In genomic region chr5:88688242-88688959, GRCh38 we compare ENCODE assay signal across 16 cellular contexts.
"Had no signal": no experiment of that assay in that cellular context is flagged by ENCODE, and none has a peak within 500 bp of the region (broad histone marks: within the 10 kb centered on the region; RNA-seq: fewer than 3 reads in every experiment).

No MANE protein-coding gene starts in this region.

- ATAC-seq: activated CD8-positive, alpha-beta T cell treated with anti-CD3 and anti-CD28 coated beads for 36 hours; body of pancreas; left lung had no signal

- H3K4me3 Mint-ChIP-seq: activated CD8-positive, alpha-beta T cell treated with anti-CD3 and anti-CD28 coated beads for 36 hours; activated naive CD4-positive, alpha-beta T cell treated with anti-CD3 and anti-CD28 coated beads for 36 hours; activated T-helper 1 cell treated with anti-CD3 and anti-CD28 coated beads, Interleukin-12 subunit alpha, Interleukin-12 subunit beta, Interleukin-2, Interleukin-4 antibody, amounts not matched to agents 30 ng/mL and 10 ng/mL and 1 ng/mL, durations not matched to agents 14 hours and 24 hours and 36 hours; endodermal cell had no signal

- DNase-seq: activated CD4-positive, alpha-beta T cell treated with anti-CD3 and anti-CD28 coated beads for 1 hour; activated CD8-positive, alpha-beta memory T cell treated with anti-CD3 and anti-CD28 coated beads, Interleukin-2, amount 50 U/mL, for 4 hours; activated CD8-positive, alpha-beta T cell treated with anti-CD3 and anti-CD28 coated beads for 36 hours; activated naive CD4-positive, alpha-beta T cell treated with anti-CD3 and anti-CD28 coated beads for 36 hours; dermis blood vessel endothelial cell; glutamatergic neuron; left lung; mesenchymal stem cell; SW 1271; upper lobe of left lung had no signal

- H3K9me3 Mint-ChIP-seq: activated CD8-positive, alpha-beta T cell treated with anti-CD3 and anti-CD28 coated beads for 36 hours; activated naive CD4-positive, alpha-beta T cell treated with anti-CD3 and anti-CD28 coated beads for 36 hours; activated T-helper 1 cell treated with anti-CD3 and anti-CD28 coated beads, Interleukin-12 subunit alpha, Interleukin-12 subunit beta, Interleukin-2, Interleukin-4 antibody, amounts not matched to agents 30 ng/mL and 10 ng/mL and 1 ng/mL, durations not matched to agents 14 hours and 24 hours and 36 hours; endodermal cell had no signal

- H3K27ac Mint-ChIP-seq: activated CD8-positive, alpha-beta T cell treated with anti-CD3 and anti-CD28 coated beads for 36 hours; activated naive CD4-positive, alpha-beta T cell treated with anti-CD3 and anti-CD28 coated beads for 36 hours; endodermal cell had no signal

- H3K27ac ChIP-seq: body of pancreas, left lung, right atrium auricular region, SJSA1, skin epidermis, upper lobe of left lung had no signal
